Comparison of ENCODE assay signal across 1 cellular context in the genomic region with DNA sequence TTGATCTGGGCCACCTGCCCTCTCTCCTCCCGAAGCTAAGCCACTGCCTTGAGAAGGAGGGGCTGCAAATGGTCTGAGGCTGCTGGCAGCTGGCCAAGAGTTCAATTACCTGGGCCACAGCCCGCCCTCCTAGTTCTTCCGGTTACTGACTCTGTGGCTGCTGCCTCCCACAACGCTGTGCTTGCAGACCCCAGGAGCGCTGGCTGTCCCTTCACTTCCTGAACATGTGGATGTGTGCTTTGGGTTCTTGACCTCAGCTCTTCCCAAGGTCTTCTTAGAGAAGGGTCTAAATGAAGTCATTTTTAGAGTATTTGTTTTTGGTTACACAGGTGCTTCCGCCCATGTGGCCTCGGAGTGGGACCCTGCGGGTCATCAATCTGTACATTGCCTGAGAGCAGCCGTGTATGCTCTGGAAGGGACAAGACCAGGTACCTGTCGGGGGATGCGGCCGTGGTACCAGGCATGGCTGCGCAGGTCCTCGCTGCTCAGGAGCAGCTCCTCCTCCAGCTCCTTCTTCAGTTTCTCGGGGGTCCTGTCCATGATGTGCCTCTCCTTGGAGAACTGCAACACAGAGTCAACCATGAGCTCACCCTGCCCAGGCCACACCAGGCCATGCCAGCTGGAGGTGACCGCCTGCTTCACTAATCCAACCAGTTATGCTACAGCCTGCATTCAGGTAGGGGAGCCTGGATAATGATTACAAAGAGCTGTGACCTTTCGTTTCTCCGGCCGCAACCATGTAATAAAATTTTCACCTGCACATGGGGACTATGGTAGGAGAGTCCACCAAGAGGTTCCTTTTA.
TF ChIP-seq lines count a peak whose summit lies in the region.

No MANE protein-coding gene starts in this region.

TF ChIP-seq in HEK293, 187 proteins besides CTCF, POLR2A, EP300 and RAD21 (continued from another document and continues in another):
- TF ChIP-seq, protein P1, sequence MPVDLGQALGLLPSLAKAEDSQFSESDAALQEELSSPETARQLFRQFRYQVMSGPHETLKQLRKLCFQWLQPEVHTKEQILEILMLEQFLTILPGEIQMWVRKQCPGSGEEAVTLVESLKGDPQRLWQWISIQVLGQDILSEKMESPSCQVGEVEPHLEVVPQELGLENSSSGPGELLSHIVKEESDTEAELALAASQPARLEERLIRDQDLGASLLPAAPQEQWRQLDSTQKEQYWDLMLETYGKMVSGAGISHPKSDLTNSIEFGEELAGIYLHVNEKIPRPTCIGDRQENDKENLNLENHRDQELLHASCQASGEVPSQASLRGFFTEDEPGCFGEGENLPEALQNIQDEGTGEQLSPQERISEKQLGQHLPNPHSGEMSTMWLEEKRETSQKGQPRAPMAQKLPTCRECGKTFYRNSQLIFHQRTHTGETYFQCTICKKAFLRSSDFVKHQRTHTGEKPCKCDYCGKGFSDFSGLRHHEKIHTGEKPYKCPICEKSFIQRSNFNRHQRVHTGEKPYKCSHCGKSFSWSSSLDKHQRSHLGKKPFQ (tag by site-specific recombination; IDR thresholded peaks at IDR 0.05), result no peak
- TF ChIP-seq ZNF660 (tag by site-specific recombination; IDR thresholded peaks at IDR 0.05) (peak; percentile 89), ZNF324 (tag by site-specific recombination; IDR thresholded peaks at IDR 0.05) (no peak), YY2 (tag by site-specific recombination; IDR thresholded peaks at IDR 0.05) (no peak), ZNF626 (tag by site-specific recombination; IDR thresholded peaks at IDR 0.05) (no peak), BCL11A (tag by site-specific recombination; IDR thresholded peaks at IDR 0.05; ENCODE audit: low read depth) (no peak), ZBTB48 (tag by site-specific recombination; IDR thresholded peaks at IDR 0.05) (no peak), ZNF530 (tag by site-specific recombination; IDR thresholded peaks at IDR 0.05; ENCODE audit: low read depth) (no peak), ZNF610 (tag by site-specific recombination; IDR thresholded peaks at IDR 0.05; ENCODE audit: borderline replicate concordance) (no peak), ZFHX2 (tag by site-specific recombination; conservative IDR thresholded peaks at IDR 0.05) (0 out of 2 replicates have a peak, but pooled peaks have one; percentile 14), ZNF391 (tag by site-specific recombination; IDR thresholded peaks at IDR 0.05; ENCODE audit: borderline replicate concordance, low read depth) (no peak), ZNF792 (tag by site-specific recombination; IDR thresholded peaks at IDR 0.05) (no peak), PRDM1 (tag by site-specific recombination; IDR thresholded peaks at IDR 0.05) (no peak), SP3 (tag by site-specific recombination; IDR thresholded peaks at IDR 0.05) (no peak), ZNF394 (tag by site-specific recombination; IDR thresholded peaks at IDR 0.05; ENCODE audit: borderline replicate concordance) (no peak), EGR2 (tag by site-specific recombination; IDR thresholded peaks at IDR 0.05; ENCODE audit: low read depth) (no peak), ZXDB (tag by site-specific recombination; IDR thresholded peaks at IDR 0.05) (no peak), ZIC2 (tag by site-specific recombination; IDR thresholded peaks at IDR 0.05) (no peak), ZNF768 (tag by site-specific recombination; IDR thresholded peaks at IDR 0.05) (no peak), ZFP41 (tag by site-specific recombination; IDR thresholded peaks at IDR 0.05; ENCODE audit: borderline replicate concordance) (no peak), ZNF596 (tag by site-specific recombination; IDR thresholded peaks at IDR 0.05) (no peak), ZNF426 (tag by site-specific recombination; IDR thresholded peaks at IDR 0.05) (no peak), ZNF37A (tag by site-specific recombination; IDR thresholded peaks at IDR 0.05) (no peak), ZBTB7A (tag by site-specific recombination; IDR thresholded peaks at IDR 0.05; ENCODE audit: low read depth) (no peak), ZNF266 (tag by site-specific recombination; IDR thresholded peaks at IDR 0.05; ENCODE audit: low read depth) (no peak), MEIS1 (CRISPR knock-in tag; IDR thresholded peaks at IDR 0.05; ENCODE audit: borderline replicate concordance) (no peak), KLF16 (tag by site-specific recombination; IDR thresholded peaks at IDR 0.05) (0 out of 2 replicates have a peak, but pooled peaks have one; percentile 29), SCRT2 (tag by site-specific recombination; IDR thresholded peaks at IDR 0.05) (no peak), ZBTB17 (tag by site-specific recombination; IDR thresholded peaks at IDR 0.05) (no peak), ZNF501 (tag by site-specific recombination; IDR thresholded peaks at IDR 0.05) (no peak), ZNF155 (tag by site-specific recombination; IDR thresholded peaks at IDR 0.05) (no peak), ZFP69B (tag by site-specific recombination; IDR thresholded peaks at IDR 0.05) (no peak), ZNF404 (tag by site-specific recombination; IDR thresholded peaks at IDR 0.05) (no peak), MZF1 (tag by site-specific recombination; IDR thresholded peaks at IDR 0.05; ENCODE audit: borderline replicate concordance) (0 out of 2 replicates have a peak, but pooled peaks have one; percentile 2), ZNF777 (tag by site-specific recombination; IDR thresholded peaks at IDR 0.05; ENCODE audit: borderline replicate concordance) (no peak), ZNF776 (tag by site-specific recombination; IDR thresholded peaks at IDR 0.05; ENCODE audit: borderline replicate concordance) (no peak), ZNF48 (tag by site-specific recombination; IDR thresholded peaks at IDR 0.05) (no peak), ZNF132 (tag by site-specific recombination; IDR thresholded peaks at IDR 0.05; ENCODE audit: borderline replicate concordance) (no peak), KLF8 (tag by site-specific recombination; IDR thresholded peaks at IDR 0.05) (no peak), ZNF624 (tag by site-specific recombination; IDR thresholded peaks at IDR 0.05) (0 out of 2 replicates have a peak, but pooled peaks have one; percentile 48), ZNF10 (tag by site-specific recombination; IDR thresholded peaks at IDR 0.05) (no peak), ZNF274 (IDR thresholded peaks at IDR 0.05; ENCODE audit: low read length) (no peak), ZNF274 (tag by site-specific recombination; IDR thresholded peaks at IDR 0.05; ENCODE audit: borderline replicate concordance) (no peak), ZFP37 (tag by site-specific recombination; IDR thresholded peaks at IDR 0.05) (no peak), ZNF350 (tag by site-specific recombination; IDR thresholded peaks at IDR 0.05) (peak; percentile 18; the same call in 1 of the 2 replicates), ZNF202 (tag by site-specific recombination; IDR thresholded peaks at IDR 0.05; ENCODE audit: borderline replicate concordance) (no peak)
- TF ChIP-seq, protein P2, sequence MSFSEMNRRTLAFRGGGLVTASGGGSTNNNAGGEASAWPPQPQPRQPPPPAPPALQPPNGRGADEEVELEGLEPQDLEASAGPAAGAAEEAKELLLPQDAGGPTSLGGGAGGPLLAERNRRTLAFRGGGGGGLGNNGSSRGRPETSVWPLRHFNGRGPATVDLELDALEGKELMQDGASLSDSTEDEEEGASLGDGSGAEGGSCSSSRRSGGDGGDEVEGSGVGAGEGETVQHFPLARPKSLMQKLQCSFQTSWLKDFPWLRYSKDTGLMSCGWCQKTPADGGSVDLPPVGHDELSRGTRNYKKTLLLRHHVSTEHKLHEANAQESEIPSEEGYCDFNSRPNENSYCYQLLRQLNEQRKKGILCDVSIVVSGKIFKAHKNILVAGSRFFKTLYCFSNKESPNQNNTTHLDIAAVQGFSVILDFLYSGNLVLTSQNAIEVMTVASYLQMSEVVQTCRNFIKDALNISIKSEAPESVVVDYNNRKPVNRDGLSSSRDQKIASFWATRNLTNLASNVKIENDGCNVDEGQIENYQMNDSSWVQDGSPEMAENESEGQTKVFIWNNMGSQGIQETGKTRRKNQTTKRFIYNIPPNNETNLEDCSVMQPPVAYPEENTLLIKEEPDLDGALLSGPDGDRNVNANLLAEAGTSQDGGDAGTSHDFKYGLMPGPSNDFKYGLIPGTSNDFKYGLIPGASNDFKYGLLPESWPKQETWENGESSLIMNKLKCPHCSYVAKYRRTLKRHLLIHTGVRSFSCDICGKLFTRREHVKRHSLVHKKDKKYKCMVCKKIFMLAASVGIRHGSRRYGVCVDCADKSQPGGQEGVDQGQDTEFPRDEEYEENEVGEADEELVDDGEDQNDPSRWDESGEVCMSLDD (tag by site-specific recombination; IDR thresholded peaks at IDR 0.05), result no peak
- TF ChIP-seq, protein P3, sequence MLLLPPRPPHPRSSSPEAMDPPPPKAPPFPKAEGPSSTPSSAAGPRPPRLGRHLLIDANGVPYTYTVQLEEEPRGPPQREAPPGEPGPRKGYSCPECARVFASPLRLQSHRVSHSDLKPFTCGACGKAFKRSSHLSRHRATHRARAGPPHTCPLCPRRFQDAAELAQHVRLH (tag by site-specific recombination; IDR thresholded peaks at IDR 0.05), result no peak
- TF ChIP-seq, protein P4, sequence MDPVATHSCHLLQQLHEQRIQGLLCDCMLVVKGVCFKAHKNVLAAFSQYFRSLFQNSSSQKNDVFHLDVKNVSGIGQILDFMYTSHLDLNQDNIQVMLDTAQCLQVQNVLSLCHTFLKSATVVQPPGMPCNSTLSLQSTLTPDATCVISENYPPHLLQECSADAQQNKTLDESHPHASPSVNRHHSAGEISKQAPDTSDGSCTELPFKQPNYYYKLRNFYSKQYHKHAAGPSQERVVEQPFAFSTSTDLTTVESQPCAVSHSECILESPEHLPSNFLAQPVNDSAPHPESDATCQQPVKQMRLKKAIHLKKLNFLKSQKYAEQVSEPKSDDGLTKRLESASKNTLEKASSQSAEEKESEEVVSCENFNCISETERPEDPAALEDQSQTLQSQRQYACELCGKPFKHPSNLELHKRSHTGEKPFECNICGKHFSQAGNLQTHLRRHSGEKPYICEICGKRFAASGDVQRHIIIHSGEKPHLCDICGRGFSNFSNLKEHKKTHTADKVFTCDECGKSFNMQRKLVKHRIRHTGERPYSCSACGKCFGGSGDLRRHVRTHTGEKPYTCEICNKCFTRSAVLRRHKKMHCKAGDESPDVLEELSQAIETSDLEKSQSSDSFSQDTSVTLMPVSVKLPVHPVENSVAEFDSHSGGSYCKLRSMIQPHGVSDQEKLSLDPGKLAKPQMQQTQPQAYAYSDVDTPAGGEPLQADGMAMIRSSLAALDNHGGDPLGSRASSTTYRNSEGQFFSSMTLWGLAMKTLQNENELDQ (tag by site-specific recombination; IDR thresholded peaks at IDR 0.05; ENCODE audit: low read depth), result no peak
- TF ChIP-seq, protein P5, sequence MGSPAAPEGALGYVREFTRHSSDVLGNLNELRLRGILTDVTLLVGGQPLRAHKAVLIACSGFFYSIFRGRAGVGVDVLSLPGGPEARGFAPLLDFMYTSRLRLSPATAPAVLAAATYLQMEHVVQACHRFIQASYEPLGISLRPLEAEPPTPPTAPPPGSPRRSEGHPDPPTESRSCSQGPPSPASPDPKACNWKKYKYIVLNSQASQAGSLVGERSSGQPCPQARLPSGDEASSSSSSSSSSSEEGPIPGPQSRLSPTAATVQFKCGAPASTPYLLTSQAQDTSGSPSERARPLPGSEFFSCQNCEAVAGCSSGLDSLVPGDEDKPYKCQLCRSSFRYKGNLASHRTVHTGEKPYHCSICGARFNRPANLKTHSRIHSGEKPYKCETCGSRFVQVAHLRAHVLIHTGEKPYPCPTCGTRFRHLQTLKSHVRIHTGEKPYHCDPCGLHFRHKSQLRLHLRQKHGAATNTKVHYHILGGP (tag by site-specific recombination; IDR thresholded peaks at IDR 0.05), result no peak
- TF ChIP-seq, protein P6, sequence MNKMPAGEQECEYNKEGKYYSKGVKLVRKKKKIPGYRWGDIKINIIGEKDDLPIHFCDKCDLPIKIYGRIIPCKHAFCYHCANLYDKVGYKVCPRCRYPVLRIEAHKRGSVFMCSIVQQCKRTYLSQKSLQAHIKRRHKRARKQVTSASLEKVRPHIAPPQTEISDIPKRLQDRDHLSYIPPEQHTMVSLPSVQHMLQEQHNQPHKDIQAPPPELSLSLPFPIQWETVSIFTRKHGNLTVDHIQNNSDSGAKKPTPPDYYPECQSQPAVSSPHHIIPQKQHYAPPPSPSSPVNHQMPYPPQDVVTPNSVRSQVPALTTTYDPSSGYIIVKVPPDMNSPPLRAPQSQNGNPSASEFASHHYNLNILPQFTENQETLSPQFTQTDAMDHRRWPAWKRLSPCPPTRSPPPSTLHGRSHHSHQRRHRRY (tag by site-specific recombination; IDR thresholded peaks at IDR 0.05), result no peak
- TF ChIP-seq, protein P7, sequence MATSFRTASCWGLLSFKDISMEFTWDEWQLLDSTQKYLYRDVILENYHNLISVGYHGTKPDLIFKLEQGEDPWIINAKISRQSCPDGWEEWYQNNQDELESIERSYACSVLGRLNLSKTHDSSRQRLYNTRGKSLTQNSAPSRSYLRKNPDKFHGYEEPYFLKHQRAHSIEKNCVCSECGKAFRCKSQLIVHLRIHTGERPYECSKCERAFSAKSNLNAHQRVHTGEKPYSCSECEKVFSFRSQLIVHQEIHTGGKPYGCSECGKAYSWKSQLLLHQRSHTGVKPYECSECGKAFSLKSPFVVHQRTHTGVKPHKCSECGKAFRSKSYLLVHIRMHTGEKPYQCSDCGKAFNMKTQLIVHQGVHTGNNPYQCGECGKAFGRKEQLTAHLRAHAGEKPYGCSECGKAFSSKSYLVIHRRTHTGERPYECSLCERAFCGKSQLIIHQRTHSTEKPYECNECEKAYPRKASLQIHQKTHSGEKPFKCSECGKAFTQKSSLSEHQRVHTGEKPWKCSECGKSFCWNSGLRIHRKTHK (tag by site-specific recombination; IDR thresholded peaks at IDR 0.05), result no peak
- TF ChIP-seq, protein P8, sequence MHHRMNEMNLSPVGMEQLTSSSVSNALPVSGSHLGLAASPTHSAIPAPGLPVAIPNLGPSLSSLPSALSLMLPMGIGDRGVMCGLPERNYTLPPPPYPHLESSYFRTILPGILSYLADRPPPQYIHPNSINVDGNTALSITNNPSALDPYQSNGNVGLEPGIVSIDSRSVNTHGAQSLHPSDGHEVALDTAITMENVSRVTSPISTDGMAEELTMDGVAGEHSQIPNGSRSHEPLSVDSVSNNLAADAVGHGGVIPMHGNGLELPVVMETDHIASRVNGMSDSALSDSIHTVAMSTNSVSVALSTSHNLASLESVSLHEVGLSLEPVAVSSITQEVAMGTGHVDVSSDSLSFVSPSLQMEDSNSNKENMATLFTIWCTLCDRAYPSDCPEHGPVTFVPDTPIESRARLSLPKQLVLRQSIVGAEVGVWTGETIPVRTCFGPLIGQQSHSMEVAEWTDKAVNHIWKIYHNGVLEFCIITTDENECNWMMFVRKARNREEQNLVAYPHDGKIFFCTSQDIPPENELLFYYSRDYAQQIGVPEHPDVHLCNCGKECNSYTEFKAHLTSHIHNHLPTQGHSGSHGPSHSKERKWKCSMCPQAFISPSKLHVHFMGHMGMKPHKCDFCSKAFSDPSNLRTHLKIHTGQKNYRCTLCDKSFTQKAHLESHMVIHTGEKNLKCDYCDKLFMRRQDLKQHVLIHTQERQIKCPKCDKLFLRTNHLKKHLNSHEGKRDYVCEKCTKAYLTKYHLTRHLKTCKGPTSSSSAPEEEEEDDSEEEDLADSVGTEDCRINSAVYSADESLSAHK (tag by site-specific recombination; IDR thresholded peaks at IDR 0.05), result no peak
